7 cellular contexts compared by ENCODE assay signal in the genomic region with DNA sequence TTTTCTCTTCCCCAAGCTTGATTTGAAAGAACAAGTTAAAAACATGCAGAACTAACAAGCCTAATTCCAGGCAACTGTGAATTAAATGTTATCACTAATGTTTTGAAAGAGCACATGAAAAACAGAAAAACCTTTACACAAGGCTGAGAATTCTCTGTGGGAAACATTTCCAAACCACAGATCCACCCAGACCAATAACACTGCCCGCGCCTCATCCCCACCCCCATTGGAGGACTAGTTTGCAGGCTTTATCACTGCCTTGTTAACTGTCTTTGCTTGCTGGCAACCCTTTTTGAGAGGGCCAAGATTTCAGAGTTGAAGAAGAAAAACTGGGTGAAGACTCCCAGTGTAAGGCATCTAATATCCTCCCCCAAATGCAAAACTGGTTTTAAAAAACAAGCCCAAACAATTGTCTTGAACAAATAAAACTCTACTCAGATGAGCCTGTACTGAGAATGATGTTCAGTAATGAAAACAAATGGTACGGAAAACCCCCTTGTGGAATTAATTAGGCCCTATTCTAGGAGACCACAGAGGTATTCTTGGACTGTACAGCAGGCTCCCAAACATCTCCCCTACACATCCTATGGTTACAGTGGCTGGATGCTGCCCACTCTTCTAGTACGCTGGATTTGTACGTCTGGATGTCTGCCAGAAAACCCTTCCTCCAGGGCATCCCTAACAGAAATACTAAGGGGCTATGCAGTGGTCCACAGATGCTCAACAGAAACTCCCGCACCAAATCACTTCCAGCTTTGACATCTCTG. TPM values are rescaled to one million over a fixed set of nuclear protein-coding genes. Genes with fewer than 3 reads are reported as not detected.
A peak's percentile ranks its signal among the peaks of the same experiment; 100 is the strongest.
DNase-seq lines count a peak whose midpoint lies in the region; ATAC-seq and TF ChIP-seq lines count a peak whose summit lies in the region.

No MANE protein-coding gene starts in this region.

- H3K4me1 ChIP-seq in hepatocyte (ENCODE audit: insufficient read depth) (peaks cover 22% of the 10 kb centered on the region), stomach (peaks cover 55 to 97% (median 80%) of the 10 kb centered on the region in 4 donors), upper lobe of right lung (peaks cover 59% of the 10 kb centered on the region)

- H3K9me2 ChIP-seq in hepatocyte (replicated peaks; ENCODE audit: insufficient read depth), result no peaks in the 10 kb centered on the region

- H3K9me3 ChIP-seq in KOPT-K1 (ENCODE audit: insufficient read depth, low read length, poor library complexity, severe bottlenecking), result no peaks in the 10 kb centered on the region
- H3K9me3 ChIP-seq in hepatocyte (ENCODE audit: low read depth), result no peaks in the 10 kb centered on the region
- no peaks in the 10 kb centered on the region for H3K9me3 ChIP-seq in stomach
- H3K9me3 ChIP-seq in upper lobe of right lung, result no peaks in the 10 kb centered on the region

- H3K27ac ChIP-seq in KOPT-K1 (ENCODE audit: low read depth, low read length, poor library complexity, severe bottlenecking) (peak overlapping the region; percentile 12), hepatocyte (peak overlapping the region; percentile 64), stomach (peak overlapping the region in 4 of 5 donors; percentile 49 to 73 (median 64)), upper lobe of right lung (no peak overlapping the region)

- 51% methylated on average over 6 of the region's 6 CpGs for WGBS in hepatocyte (ENCODE audit: low lambda C conversion rate, missing lambda C conversion rate)
- 40 to 73% (median 63%) methylated on average over 6 of the region's 6 CpGs for WGBS in stomach, 5 donors

- H4K20me1 ChIP-seq in hepatocyte (ENCODE audit: insufficient read depth, poor library complexity, severe bottlenecking), result peaks cover 12% of the 10 kb centered on the region

- H3K79me2 ChIP-seq in hepatocyte, result peaks cover 71% of the 10 kb centered on the region

- peak overlapping the region; percentile 54 for H3K4me2 ChIP-seq in hepatocyte

- H3K9me3 Mint-ChIP-seq in activated naive CD8-positive, alpha-beta T cell treated with anti-CD3 and anti-CD28 coated beads, Interleukin-2, amount 50 U/mL, for 24 hours, result no peaks in the 10 kb centered on the region

- ATAC-seq in activated naive CD8-positive, alpha-beta T cell treated with anti-CD3 and anti-CD28 coated beads, Interleukin-2, amount 50 U/mL, for 24 hours, result peak; percentile 56
- no peak for ATAC-seq in upper lobe of right lung

- H3K4me3 ChIP-seq in hepatocyte (no peak overlapping the region), stomach (no peak overlapping the region), upper lobe of right lung (no peak overlapping the region)

- TF ChIP-seq EP300 in stomach (IDR thresholded peaks at IDR 0.05), result no peak

- no peaks in the 10 kb centered on the region for H3K27me3 ChIP-seq in hepatocyte
- no peaks in the 10 kb centered on the region for H3K27me3 ChIP-seq in stomach
- no peaks in the 10 kb centered on the region for H3K27me3 ChIP-seq in upper lobe of right lung

- TF ChIP-seq POLR2A in stomach (IDR thresholded peaks at IDR 0.05), result no peak

- peak overlapping the region; percentile 69 for H3K27ac Mint-ChIP-seq in activated naive CD8-positive, alpha-beta T cell treated with anti-CD3 and anti-CD28 coated beads, Interleukin-2, amount 50 U/mL, for 24 hours

- peaks cover 75% of the 10 kb centered on the region for H3K4me1 Mint-ChIP-seq in activated naive CD8-positive, alpha-beta T cell treated with anti-CD3 and anti-CD28 coated beads, Interleukin-2, amount 50 U/mL, for 24 hours

- H3K36me3 Mint-ChIP-seq in activated naive CD8-positive, alpha-beta T cell treated with anti-CD3 and anti-CD28 coated beads, Interleukin-2, amount 50 U/mL, for 24 hours (ENCODE audit: low read depth), result peaks cover 58% of the 10 kb centered on the region

- H2AFZ ChIP-seq in hepatocyte, result no peak overlapping the region

- no peaks in the 10 kb centered on the region for H3K27me3 Mint-ChIP-seq in activated naive CD8-positive, alpha-beta T cell treated with anti-CD3 and anti-CD28 coated beads, Interleukin-2, amount 50 U/mL, for 24 hours

- TF ChIP-seq CTCF in hepatocyte (IDR thresholded peaks at IDR 0.05; ENCODE audit: poor library complexity), result no peak
- no peak for TF ChIP-seq CTCF in stomach (IDR thresholded peaks at IDR 0.05)
- TF ChIP-seq CTCF in upper lobe of right lung (IDR thresholded peaks at IDR 0.05), result no peak

- no peak for DNase-seq in activated naive CD8-positive, alpha-beta T cell treated with anti-CD3 and anti-CD28 coated beads, Interleukin-2, amount 50 U/mL, for 24 hours
- DNase-seq in hepatocyte (ENCODE audit: low spot score) (peak; percentile 52), stomach (peak; percentile 35), HPDE6-E6E7 (ENCODE audit: extremely low spot score) (no peak), NCI-H345 treated with DMSO at 0.1 percent for 48 hours (lab: John Stamatoyannopoulos, UW; ENCODE audit: unreplicated experiment) (no peak), upper lobe of right lung (no peak)

- intact Hi-C loops in stomach (cut with DNase I; ENCODE audit: low total_unique reads) (no loop called here), upper lobe of right lung (cut with DNase I) (no loop called here)

- peaks cover 71% of the 10 kb centered on the region for H3K36me3 ChIP-seq in KOPT-K1 (ENCODE audit: insufficient read depth, low read length)
- no peaks in the 10 kb centered on the region for H3K36me3 ChIP-seq in hepatocyte (replicated peaks; ENCODE audit: insufficient read depth, low read depth)
- H3K36me3 ChIP-seq in stomach, result peaks cover 12 to 42% (median 38%) of the 10 kb centered on the region in 4 donors
- peaks cover 37% of the 10 kb centered on the region for H3K36me3 ChIP-seq in upper lobe of right lung

- H3K4me3 Mint-ChIP-seq in activated naive CD8-positive, alpha-beta T cell treated with anti-CD3 and anti-CD28 coated beads, Interleukin-2, amount 50 U/mL, for 24 hours, result peak overlapping the region; percentile 41

RNA-seq across cellular contexts. Expression of gene MAX, which starts 5.8 kb away (rescaled TPM):
- total RNA-seq in hepatocyte (53.5 and 54.3 TPM in 2 replicates), stomach (10 to 100 TPM; 21.4 to 64.9 (median 51.3) TPM), upper lobe of right lung (102 TPM)
- polyA plus RNA-seq in hepatocyte (70.5 and 86.5 TPM in 2 replicates), stomach (10 to 100 TPM; 42.8 to 51.5 (median 44.1) TPM)

Comparison
In these comparisons a context has a peak if more than half of its experiments do, and no peak if none do; other contexts are left out.
1. DNase-seq: peak in hepatocyte (single experiment) and stomach (single experiment); none in activated naive CD8-positive, alpha-beta T cell treated with anti-CD3 and anti-CD28 coated beads, Interleukin-2, amount 50 U/mL, for 24 hours (single experiment), HPDE6-E6E7 (single experiment), NCI-H345 treated with DMSO at 0.1 percent for 48 hours (single experiment) and upper lobe of right lung (single experiment).